ENCODE assay signal across 2 cellular contexts in genomic region chr3:108113975-108114374, GRCh38.
TF ChIP-seq lines count a peak whose summit lies in the region.

No MANE protein-coding gene starts in this region.

TF ChIP-seq in GM23338, 12 proteins besides CTCF, POLR2A, EP300 and RAD21:
- TF ChIP-seq ZNF331 (CRISPR knock-in tag; IDR thresholded peaks at IDR 0.05; ENCODE audit: low read depth) = no peak
- no peak for TF ChIP-seq ETS1 (IDR thresholded peaks at IDR 0.05)
- TF ChIP-seq STAT1 (IDR thresholded peaks at IDR 0.05; ENCODE audit: unreplicated experiment) = no peak
- TF ChIP-seq REST (IDR thresholded peaks at IDR 0.05; ENCODE audit: unreplicated experiment) = no peak
- no peak for TF ChIP-seq JUNB (IDR thresholded peaks at IDR 0.05; ENCODE audit: unreplicated experiment)
- TF ChIP-seq NANOG (IDR thresholded peaks at IDR 0.05; ENCODE audit: borderline replicate concordance) = no peak
- TF ChIP-seq, protein P1, sequence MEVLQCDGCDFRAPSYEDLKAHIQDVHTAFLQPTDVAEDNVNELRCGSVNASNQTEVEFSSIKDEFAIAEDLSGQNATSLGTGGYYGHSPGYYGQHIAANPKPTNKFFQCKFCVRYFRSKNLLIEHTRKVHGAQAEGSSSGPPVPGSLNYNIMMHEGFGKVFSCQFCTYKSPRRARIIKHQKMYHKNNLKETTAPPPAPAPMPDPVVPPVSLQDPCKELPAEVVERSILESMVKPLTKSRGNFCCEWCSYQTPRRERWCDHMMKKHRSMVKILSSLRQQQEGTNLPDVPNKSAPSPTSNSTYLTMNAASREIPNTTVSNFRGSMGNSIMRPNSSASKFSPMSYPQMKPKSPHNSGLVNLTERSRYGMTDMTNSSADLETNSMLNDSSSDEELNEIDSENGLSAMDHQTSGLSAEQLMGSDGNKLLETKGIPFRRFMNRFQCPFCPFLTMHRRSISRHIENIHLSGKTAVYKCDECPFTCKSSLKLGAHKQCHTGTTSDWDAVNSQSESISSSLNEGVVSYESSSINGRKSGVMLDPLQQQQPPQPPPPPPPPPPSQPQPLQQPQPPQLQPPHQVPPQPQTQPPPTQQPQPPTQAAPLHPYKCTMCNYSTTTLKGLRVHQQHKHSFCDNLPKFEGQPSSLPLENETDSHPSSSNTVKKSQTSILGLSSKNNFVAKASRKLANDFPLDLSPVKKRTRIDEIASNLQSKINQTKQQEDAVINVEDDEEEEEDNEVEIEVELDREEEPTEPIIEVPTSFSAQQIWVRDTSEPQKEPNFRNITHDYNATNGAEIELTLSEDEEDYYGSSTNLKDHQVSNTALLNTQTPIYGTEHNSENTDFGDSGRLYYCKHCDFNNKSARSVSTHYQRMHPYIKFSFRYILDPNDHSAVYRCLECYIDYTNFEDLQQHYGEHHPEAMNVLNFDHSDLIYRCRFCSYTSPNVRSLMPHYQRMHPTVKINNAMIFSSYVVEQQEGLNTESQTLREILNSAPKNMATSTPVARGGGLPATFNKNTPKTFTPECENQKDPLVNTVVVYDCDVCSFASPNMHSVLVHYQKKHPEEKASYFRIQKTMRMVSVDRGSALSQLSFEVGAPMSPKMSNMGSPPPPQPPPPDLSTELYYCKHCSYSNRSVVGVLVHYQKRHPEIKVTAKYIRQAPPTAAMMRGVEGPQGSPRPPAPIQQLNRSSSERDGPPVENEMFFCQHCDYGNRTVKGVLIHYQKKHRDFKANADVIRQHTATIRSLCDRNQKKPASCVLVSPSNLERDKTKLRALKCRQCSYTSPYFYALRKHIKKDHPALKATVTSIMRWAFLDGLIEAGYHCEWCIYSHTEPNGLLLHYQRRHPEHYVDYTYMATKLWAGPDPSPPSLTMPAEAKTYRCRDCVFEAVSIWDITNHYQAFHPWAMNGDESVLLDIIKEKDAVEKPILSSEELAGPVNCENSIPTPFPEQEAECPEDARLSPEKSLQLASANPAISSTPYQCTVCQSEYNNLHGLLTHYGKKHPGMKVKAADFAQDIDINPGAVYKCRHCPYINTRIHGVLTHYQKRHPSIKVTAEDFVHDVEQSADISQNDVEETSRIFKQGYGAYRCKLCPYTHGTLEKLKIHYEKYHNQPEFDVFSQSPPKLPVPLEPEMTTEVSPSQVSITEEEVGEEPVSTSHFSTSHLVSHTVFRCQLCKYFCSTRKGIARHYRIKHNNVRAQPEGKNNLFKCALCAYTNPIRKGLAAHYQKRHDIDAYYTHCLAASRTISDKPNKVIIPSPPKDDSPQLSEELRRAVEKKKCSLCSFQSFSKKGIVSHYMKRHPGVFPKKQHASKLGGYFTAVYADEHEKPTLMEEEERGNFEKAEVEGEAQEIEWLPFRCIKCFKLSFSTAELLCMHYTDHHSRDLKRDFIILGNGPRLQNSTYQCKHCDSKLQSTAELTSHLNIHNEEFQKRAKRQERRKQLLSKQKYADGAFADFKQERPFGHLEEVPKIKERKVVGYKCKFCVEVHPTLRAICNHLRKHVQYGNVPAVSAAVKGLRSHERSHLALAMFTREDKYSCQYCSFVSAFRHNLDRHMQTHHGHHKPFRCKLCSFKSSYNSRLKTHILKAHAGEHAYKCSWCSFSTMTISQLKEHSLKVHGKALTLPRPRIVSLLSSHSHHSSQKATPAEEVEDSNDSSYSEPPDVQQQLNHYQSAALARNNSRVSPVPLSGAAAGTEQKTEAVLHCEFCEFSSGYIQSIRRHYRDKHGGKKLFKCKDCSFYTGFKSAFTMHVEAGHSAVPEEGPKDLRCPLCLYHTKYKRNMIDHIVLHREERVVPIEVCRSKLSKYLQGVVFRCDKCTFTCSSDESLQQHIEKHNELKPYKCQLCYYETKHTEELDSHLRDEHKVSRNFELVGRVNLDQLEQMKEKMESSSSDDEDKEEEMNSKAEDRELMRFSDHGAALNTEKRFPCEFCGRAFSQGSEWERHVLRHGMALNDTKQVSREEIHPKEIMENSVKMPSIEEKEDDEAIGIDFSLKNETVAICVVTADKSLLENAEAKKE (CRISPR knock-in tag; IDR thresholded peaks at IDR 0.05) = no peak

TF ChIP-seq in K562, 482 proteins besides CTCF, POLR2A, EP300 and RAD21:
- no peak for TF ChIP-seq CHD4 (IDR thresholded peaks at IDR 0.05; ENCODE audit: insufficient read depth, insufficient replicate concordance, low read depth, low read length, poor library complexity, severe bottlenecking)
- TF ChIP-seq SNIP1 (IDR thresholded peaks at IDR 0.05; ENCODE audit: low read depth) = no peak
- no peak for TF ChIP-seq ETV5 (CRISPR knock-in tag; IDR thresholded peaks at IDR 0.05; ENCODE audit: low read depth)
- TF ChIP-seq ZNF696 (CRISPR knock-in tag; conservative IDR thresholded peaks at IDR 0.05) = no peak
